In genomic region chr12:106696071-106696470, GRCh38 we compare ENCODE assay signal across 7 cellular contexts.
"Had no signal": no experiment of that assay in that cellular context is flagged by ENCODE, and none has a peak within 500 bp of the region (broad histone marks: within the 10 kb centered on the region; RNA-seq: fewer than 3 reads in every experiment).

No MANE protein-coding gene starts in this region.

- H2AFZ ChIP-seq: GM23338 had no signal

- H3K36me3 Mint-ChIP-seq: IgD-negative memory B cell had no signal

- H3K4me2 ChIP-seq: GM23338 had no signal

- ATAC-seq: GM23338 had no signal

- H3K4me1 Mint-ChIP-seq: GM23338, H9, IgD-negative memory B cell had no signal

- H3K4me3 ChIP-seq: GM23338 had no signal

- H3K27ac Mint-ChIP-seq: GM23338, H9, IgD-negative memory B cell had no signal

- FAIRE-seq: H1, H54, HTR-8/SVneo had no signal

- H3K4me3 Mint-ChIP-seq: GM23338, H9, IgD-negative memory B cell had no signal

- DNase-seq: H9, HCEC 1CT had no signal
